In the genomic region with DNA sequence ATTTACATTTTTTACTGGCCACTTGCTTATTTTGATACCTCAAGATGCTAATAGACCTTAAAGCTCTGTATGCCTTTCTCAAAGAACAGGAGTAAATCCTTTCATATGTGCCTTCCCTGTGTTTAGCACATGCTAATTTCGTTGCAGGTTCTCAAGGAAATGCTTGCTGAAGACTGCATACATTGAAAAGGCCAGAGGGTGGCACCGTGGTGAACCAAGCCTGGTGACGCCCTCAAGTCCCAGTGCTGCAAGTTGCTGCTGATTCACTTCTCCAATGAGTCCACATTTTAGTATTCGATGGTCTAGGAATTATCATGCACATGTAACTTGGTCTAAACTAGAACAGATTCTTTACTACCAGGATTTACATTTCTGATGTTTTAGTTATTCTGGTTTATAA, we compare ENCODE assay signal across 8 cellular contexts.
DNase-seq lines count a peak whose midpoint lies in the region; TF ChIP-seq lines count a peak whose summit lies in the region.

No MANE protein-coding gene starts in this region.

- WGBS in lower leg skin, 2 donors: 9 to 16% methylated on average over 4 of the region's 4 CpGs

- H2AFZ ChIP-seq in neural progenitor cell (replicated peaks): no peak overlapping the region

- peaks cover 28% of the 10 kb centered on the region for H3K9me3 Mint-ChIP-seq in neural progenitor cell
- H3K9me3 Mint-ChIP-seq in T-helper 2 cell treated with Interferon-gamma antibody and Interleukin-4, amounts not matched to agents 5 μg/mL and 100 μg/mL, for 36 hours: peaks cover 12% of the 10 kb centered on the region

- H3F3A ChIP-seq in neural progenitor cell (ENCODE audit: low read depth): no peaks in the 10 kb centered on the region

- no peaks in the 10 kb centered on the region for H3K27me3 Mint-ChIP-seq in neural progenitor cell (ENCODE audit: insufficient read depth, low read depth)
- no peaks in the 10 kb centered on the region for H3K27me3 Mint-ChIP-seq in T-helper 2 cell treated with Interferon-gamma antibody and Interleukin-4, amounts not matched to agents 5 μg/mL and 100 μg/mL, for 36 hours (ENCODE audit: low read depth)

- TF ChIP-seq CTCF in choroid plexus epithelial cell (conservative IDR thresholded peaks at IDR 0.05; ENCODE audit: low read depth, low read length) (peak; percentile 45), neural progenitor cell (IDR thresholded peaks at IDR 0.05) (peak; percentile 52), lower leg skin (IDR thresholded peaks at IDR 0.05) (no peak)

- no peaks in the 10 kb centered on the region for H4K20me1 ChIP-seq in neural progenitor cell (ENCODE audit: low read depth)

- no peaks in the 10 kb centered on the region for H3K27me3 ChIP-seq in neural progenitor cell

- H3K9ac ChIP-seq in neural progenitor cell: no peak overlapping the region

- no peak overlapping the region for H3K27ac ChIP-seq in neural progenitor cell

- peaks cover 2% of the 10 kb centered on the region for H3K4me1 Mint-ChIP-seq in neural progenitor cell
- no peaks in the 10 kb centered on the region for H3K4me1 Mint-ChIP-seq in T-helper 2 cell treated with Interferon-gamma antibody and Interleukin-4, amounts not matched to agents 5 μg/mL and 100 μg/mL, for 36 hours (ENCODE audit: low read depth)

- no peak for TF ChIP-seq POLR2A in lower leg skin (IDR thresholded peaks at IDR 0.05)

- no peaks in the 10 kb centered on the region for H3K9me3 ChIP-seq in neural progenitor cell (ENCODE audit: low read depth)

- no peaks in the 10 kb centered on the region for H3K4me1 ChIP-seq in neural progenitor cell

- no peak overlapping the region for H3K4me2 ChIP-seq in neural progenitor cell

- CTCF ChIA-PET in HEK293T (lab: Yijun Ruan, JAX): no interaction called here

- no peak overlapping the region for H3K27ac Mint-ChIP-seq in neural progenitor cell
- H3K27ac Mint-ChIP-seq in T-helper 2 cell treated with Interferon-gamma antibody and Interleukin-4, amounts not matched to agents 5 μg/mL and 100 μg/mL, for 36 hours: no peak overlapping the region

- DNase-seq in HEK293T (ENCODE audit: extremely low spot score) (peak; percentile 33), NCI-H69 (lab: John Stamatoyannopoulos, UW) (peak; percentile 29), choroid plexus epithelial cell (ENCODE audit: low read depth) (peak; percentile 57), neural progenitor cell (ENCODE audit: low spot score) (peak; percentile 64), activated T-cell treated with anti-CD3 and anti-CD28 coated beads for 4 hours (no peak), lower leg skin (ENCODE audit: low spot score in 2 of 2) (no peak), cardiac septum (ENCODE audit: low spot score) (no peak)
- no peak for DNase-seq in T-helper 2 cell treated with Interferon-gamma antibody and Interleukin-4, amounts not matched to agents 5 μg/mL and 100 μg/mL, for 36 hours (ENCODE audit: low spot score)

- H3K4me3 Mint-ChIP-seq in neural progenitor cell: no peak overlapping the region
- H3K4me3 Mint-ChIP-seq in T-helper 2 cell treated with Interferon-gamma antibody and Interleukin-4, amounts not matched to agents 5 μg/mL and 100 μg/mL, for 36 hours: no peak overlapping the region

- H3K36me3 ChIP-seq in neural progenitor cell: no peaks in the 10 kb centered on the region

- intact Hi-C loops in lower leg skin (cut with DNase I; ENCODE audit: low total_unique reads): no loop called here
- intact Hi-C loops in cardiac septum (cut with DNase I): no loop called here

- no peak overlapping the region for H3K4me3 ChIP-seq in choroid plexus epithelial cell (ENCODE audit: low read depth, low read length)
- H3K4me3 ChIP-seq in neural progenitor cell: no peak overlapping the region
- H3K4me3 ChIP-seq in lower leg skin (ENCODE audit: low read depth, poor library complexity, severe bottlenecking): no peak overlapping the region

- H3K36me3 Mint-ChIP-seq in neural progenitor cell: no peaks in the 10 kb centered on the region
- H3K36me3 Mint-ChIP-seq in T-helper 2 cell treated with Interferon-gamma antibody and Interleukin-4, amounts not matched to agents 5 μg/mL and 100 μg/mL, for 36 hours (ENCODE audit: low read depth): no peaks in the 10 kb centered on the region

- no peaks in the 10 kb centered on the region for H3K79me2 ChIP-seq in neural progenitor cell (ENCODE audit: low read depth)

- POLR2A ChIA-PET in HEK293T (lab: Yijun Ruan, JAX): no interaction called here

TF ChIP-seq in HEK293T, 16 proteins besides CTCF, POLR2A, EP300 and RAD21:
- TF ChIP-seq ZNF384 (IDR thresholded peaks at IDR 0.05) (no peak), FOXM1 (IDR thresholded peaks at IDR 0.05; ENCODE audit: borderline replicate concordance) (no peak), L3MBTL2 (conservative IDR thresholded peaks at IDR 0.05) (no peak), NFRKB (IDR thresholded peaks at IDR 0.05) (no peak), LEF1 (IDR thresholded peaks at IDR 0.05; ENCODE audit: borderline replicate concordance) (no peak), FOXA1 (IDR thresholded peaks at IDR 0.05) (no peak), ELF4 (IDR thresholded peaks at IDR 0.05) (no peak)

Comparison
In these comparisons a context has a peak if more than half of its experiments do, and no peak if none do; other contexts are left out.
1. DNase-seq: peak in HEK293T (single experiment), NCI-H69 (single experiment), choroid plexus epithelial cell (single experiment) and neural progenitor cell (single experiment); none in activated T-cell treated with anti-CD3 and anti-CD28 coated beads for 4 hours (single experiment), lower leg skin (0 of 2), T-helper 2 cell treated with Interferon-gamma antibody and Interleukin-4, amounts not matched to agents 5 μg/mL and 100 μg/mL, for 36 hours (single experiment) and cardiac septum (single experiment).
2. CTCF ChIP-seq: peak in choroid plexus epithelial cell (single experiment) and neural progenitor cell (single experiment); none in lower leg skin (0 of 3).